ENCODE assay signal across 8 cellular contexts in the genomic region with DNA sequence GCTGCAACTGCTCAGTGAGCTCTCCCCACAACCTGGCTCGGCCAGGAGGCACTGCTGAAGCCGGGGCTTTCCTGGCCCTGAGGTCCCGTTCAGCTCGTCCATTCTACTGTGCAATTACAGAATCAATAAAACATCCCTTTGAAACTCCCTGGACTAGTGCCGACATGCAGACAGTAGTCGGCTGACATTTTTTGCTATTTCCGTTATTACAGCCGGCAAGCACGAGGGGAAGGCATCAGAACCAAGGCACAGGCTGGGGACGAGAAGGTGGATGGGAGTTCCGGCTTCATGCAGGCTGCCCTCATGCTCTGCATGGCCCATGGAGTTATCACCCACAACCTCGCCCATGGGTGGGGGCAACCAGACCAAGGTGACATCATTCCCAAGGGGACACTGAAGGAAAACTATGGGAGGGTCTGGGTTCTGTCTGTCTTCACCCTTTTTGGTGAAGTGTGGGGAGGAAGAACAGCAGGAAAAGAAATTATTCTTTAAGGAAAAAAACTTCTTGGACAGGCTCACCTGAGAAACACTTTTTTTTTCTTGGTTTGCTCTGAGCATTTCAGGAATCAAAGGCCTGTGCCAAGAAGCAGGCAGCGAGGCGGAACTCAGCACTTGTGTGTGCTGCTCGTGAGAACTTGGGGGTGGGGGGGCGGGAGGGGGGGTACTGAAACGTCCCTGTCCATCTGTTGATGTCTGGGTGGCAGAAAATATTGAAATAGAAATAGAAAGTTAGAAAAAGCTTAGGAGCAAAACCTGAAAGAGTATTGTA.
DNase-seq lines count a peak whose midpoint lies in the region; ATAC-seq and TF ChIP-seq lines count a peak whose summit lies in the region.

No MANE protein-coding gene starts in this region.

- 7 to 11% (median 9%) methylated on average over 17 of the region's 17 CpGs for WGBS in ovary, 3 donors

- peaks cover 12% of the 10 kb centered on the region for H3K4me1 ChIP-seq in ovary (ENCODE audit: insufficient read depth)

- BruUV-seq in Calu3 (replicated peaks; lab: Mats Ljungman, UMichigan): no TSS peak

- TF ChIP-seq EP300 in ovary (IDR thresholded peaks at IDR 0.05): no peak

- peak; percentile 32 for DNase-seq in Calu3
- peak; percentile 6 for DNase-seq in MG63
- peak in 4 of 5 donors; percentile 19 to 32 (median 32) for DNase-seq in ovary
- no peak for DNase-seq in G401 (ENCODE audit: low spot score)
- DNase-seq in T-helper 1 cell: no peak
- no peak for DNase-seq in NCI-H1436 treated with DMSO at 0.1 percent for 48 hours (lab: John Stamatoyannopoulos, UW)

- no peaks in the 10 kb centered on the region for H3K36me3 Mint-ChIP-seq in Calu3 (ENCODE audit: insufficient read depth, unreplicated experiment)

- TF ChIP-seq POLR2A in ovary (IDR thresholded peaks at IDR 0.05): no peak

- ATAC-seq in esophagus mucosa (peak; percentile 51), GM21528 (IDR thresholded peaks at IDR 0.05; ENCODE audit: low FRiP score, unreplicated experiment) (no peak)

- no peaks in the 10 kb centered on the region for H3K9me3 ChIP-seq in MG63
- no peaks in the 10 kb centered on the region for H3K9me3 ChIP-seq in ovary

- H3K36me3 ChIP-seq in MG63 (no peaks in the 10 kb centered on the region), ovary (no peaks in the 10 kb centered on the region)

- H3K27ac Mint-ChIP-seq in Calu3 (ENCODE audit: unreplicated experiment): peak overlapping the region; percentile 50

- intact Hi-C loops in Calu3 (cut with micrococcal nuclease; ENCODE audit: unreplicated experiment): no loop called here
- intact Hi-C loops in ovary (cut with DNase I): no loop called here

- CTCF ChIA-PET in Calu3 (lab: Charles Lee): interaction anchor here (0.8 kb wide), 1 partner anchor 45 kb away, joined by 5 read pairs; no protein-coding TSS in a partner anchor

- H3K4me1 Mint-ChIP-seq in Calu3 (ENCODE audit: low read depth, unreplicated experiment): peaks cover 29% of the 10 kb centered on the region

- H3K27me3 Mint-ChIP-seq in Calu3 (ENCODE audit: unreplicated experiment): no peaks in the 10 kb centered on the region

- peak overlapping the region; percentile 53 for H3K4me3 Mint-ChIP-seq in Calu3 (ENCODE audit: low read depth, unreplicated experiment)

- H3K27me3 ChIP-seq in MG63 (no peaks in the 10 kb centered on the region), ovary (no peaks in the 10 kb centered on the region)

- H3K27ac ChIP-seq in ovary: no peak overlapping the region

- H3K9me3 Mint-ChIP-seq in Calu3 (ENCODE audit: low read depth, unreplicated experiment): no peaks in the 10 kb centered on the region

- in situ Hi-C loops in G401 (cut with HindIII; ENCODE audit: low sequenced_read_pairs): no loop called here

- H3K4me3 ChIP-seq in MG63 (no peak overlapping the region), ovary (no peak overlapping the region)

- TF ChIP-seq CTCF in Calu3 (IDR thresholded peaks at IDR 0.05; ENCODE audit: unreplicated experiment): no peak
- no peak for TF ChIP-seq CTCF in ovary (IDR thresholded peaks at IDR 0.05)

Comparison
In these comparisons a context has a peak if more than half of its experiments do, and no peak if none do; other contexts are left out.
1. DNase-seq: peak in Calu3 (single experiment), MG63 (single experiment) and ovary (4 of 5); none in G401 (single experiment), T-helper 1 cell (0 of 5) and NCI-H1436 treated with DMSO at 0.1 percent for 48 hours (single experiment).